ENCODE assay signal across 1 cellular context in genomic region chr17:41687828-41688640, GRCh38.
TF ChIP-seq lines count a peak whose summit lies in the region.

No MANE protein-coding gene starts in this region.

TF ChIP-seq in HepG2, 621 proteins besides CTCF, POLR2A, EP300 and RAD21 (continued from another document and continues in another):
- TF ChIP-seq ZNF205 (CRISPR knock-in tag; IDR thresholded peaks at IDR 0.05) (no peak), KAT7 (CRISPR knock-in tag; IDR thresholded peaks at IDR 0.05; ENCODE audit: borderline replicate concordance) (no peak), ZMYM3 (CRISPR knock-in tag; IDR thresholded peaks at IDR 0.05) (no peak), POGZ (CRISPR knock-in tag; IDR thresholded peaks at IDR 0.05) (no peak), ZNF619 (CRISPR knock-in tag; IDR thresholded peaks at IDR 0.05) (no peak), FOXA1 (IDR thresholded peaks at IDR 0.05) (no peak), FOXA1 (CRISPR knock-in tag; IDR thresholded peaks at IDR 0.05) (peak; percentile 12; the same call in 1 of the 2 replicates), ZNF234 (CRISPR knock-in tag; conservative IDR thresholded peaks at IDR 0.05) (no peak), KDM5B (CRISPR knock-in tag; IDR thresholded peaks at IDR 0.05; ENCODE audit: borderline replicate concordance) (no peak), NFATC3 (CRISPR knock-in tag; IDR thresholded peaks at IDR 0.05) (no peak), PHF5A (CRISPR knock-in tag; IDR thresholded peaks at IDR 0.05; ENCODE audit: low read depth, unreplicated experiment) (no peak), ARNTL (CRISPR knock-in tag; IDR thresholded peaks at IDR 0.05) (no peak), ZNF605 (CRISPR knock-in tag; IDR thresholded peaks at IDR 0.05) (no peak), TEAD2 (CRISPR knock-in tag; IDR thresholded peaks at IDR 0.05) (no peak), ZHX1 (CRISPR knock-in tag; IDR thresholded peaks at IDR 0.05; ENCODE audit: low read depth) (no peak), NR2F2 (IDR thresholded peaks at IDR 0.05; ENCODE audit: borderline replicate concordance, low read depth) (no peak), ZFP36L1 (CRISPR knock-in tag; IDR thresholded peaks at IDR 0.05) (no peak), TEF (CRISPR knock-in tag; IDR thresholded peaks at IDR 0.05) (0 out of 2 replicates have a peak, but pooled peaks have one; percentile 47), GMEB1 (CRISPR knock-in tag; IDR thresholded peaks at IDR 0.05; ENCODE audit: borderline replicate concordance) (no peak), KLF9 (CRISPR knock-in tag; IDR thresholded peaks at IDR 0.05; ENCODE audit: low read depth) (no peak), AGO1 (IDR thresholded peaks at IDR 0.05; ENCODE audit: low read depth, low read length, poor library complexity, severe bottlenecking) (no peak), FOXK1 (CRISPR knock-in tag; IDR thresholded peaks at IDR 0.05; ENCODE audit: borderline replicate concordance, low read depth) (peak; percentile 20; the same call in 1 of the 2 replicates), RNF2 (conservative IDR thresholded peaks at IDR 0.05; ENCODE audit: low read depth) (no peak), ATF6 (CRISPR knock-in tag; conservative IDR thresholded peaks at IDR 0.05) (0 out of 2 replicates have a peak, but pooled peaks have one; percentile 16), RFX1 (IDR thresholded peaks at IDR 0.05) (no peak), ZNF451 (CRISPR knock-in tag; IDR thresholded peaks at IDR 0.05) (no peak), NFYC (CRISPR knock-in tag; IDR thresholded peaks at IDR 0.05) (no peak), LRRFIP1 (CRISPR knock-in tag; conservative IDR thresholded peaks at IDR 0.05) (no peak), NBN (conservative IDR thresholded peaks at IDR 0.05) (no peak), ZNF432 (CRISPR knock-in tag; IDR thresholded peaks at IDR 0.05; ENCODE audit: borderline replicate concordance) (no peak), ZNF598 (CRISPR knock-in tag; IDR thresholded peaks at IDR 0.05; ENCODE audit: borderline replicate concordance) (no peak), SRF (IDR thresholded peaks at IDR 0.05; ENCODE audit: low read depth, low read length) (no peak), SIX4 (CRISPR knock-in tag; IDR thresholded peaks at IDR 0.05) (no peak), DMAP1 (CRISPR knock-in tag; IDR thresholded peaks at IDR 0.05) (no peak), ZBTB21 (CRISPR knock-in tag; IDR thresholded peaks at IDR 0.05) (no peak), ZNF460 (CRISPR knock-in tag; IDR thresholded peaks at IDR 0.05; ENCODE audit: borderline replicate concordance) (no peak), ZHX2 (IDR thresholded peaks at IDR 0.05; ENCODE audit: low read depth) (no peak), ZHX2 (CRISPR knock-in tag; IDR thresholded peaks at IDR 0.05; ENCODE audit: borderline replicate concordance) (no peak), ATF1 (CRISPR knock-in tag; IDR thresholded peaks at IDR 0.05) (no peak)
- TF ChIP-seq, protein P1, sequence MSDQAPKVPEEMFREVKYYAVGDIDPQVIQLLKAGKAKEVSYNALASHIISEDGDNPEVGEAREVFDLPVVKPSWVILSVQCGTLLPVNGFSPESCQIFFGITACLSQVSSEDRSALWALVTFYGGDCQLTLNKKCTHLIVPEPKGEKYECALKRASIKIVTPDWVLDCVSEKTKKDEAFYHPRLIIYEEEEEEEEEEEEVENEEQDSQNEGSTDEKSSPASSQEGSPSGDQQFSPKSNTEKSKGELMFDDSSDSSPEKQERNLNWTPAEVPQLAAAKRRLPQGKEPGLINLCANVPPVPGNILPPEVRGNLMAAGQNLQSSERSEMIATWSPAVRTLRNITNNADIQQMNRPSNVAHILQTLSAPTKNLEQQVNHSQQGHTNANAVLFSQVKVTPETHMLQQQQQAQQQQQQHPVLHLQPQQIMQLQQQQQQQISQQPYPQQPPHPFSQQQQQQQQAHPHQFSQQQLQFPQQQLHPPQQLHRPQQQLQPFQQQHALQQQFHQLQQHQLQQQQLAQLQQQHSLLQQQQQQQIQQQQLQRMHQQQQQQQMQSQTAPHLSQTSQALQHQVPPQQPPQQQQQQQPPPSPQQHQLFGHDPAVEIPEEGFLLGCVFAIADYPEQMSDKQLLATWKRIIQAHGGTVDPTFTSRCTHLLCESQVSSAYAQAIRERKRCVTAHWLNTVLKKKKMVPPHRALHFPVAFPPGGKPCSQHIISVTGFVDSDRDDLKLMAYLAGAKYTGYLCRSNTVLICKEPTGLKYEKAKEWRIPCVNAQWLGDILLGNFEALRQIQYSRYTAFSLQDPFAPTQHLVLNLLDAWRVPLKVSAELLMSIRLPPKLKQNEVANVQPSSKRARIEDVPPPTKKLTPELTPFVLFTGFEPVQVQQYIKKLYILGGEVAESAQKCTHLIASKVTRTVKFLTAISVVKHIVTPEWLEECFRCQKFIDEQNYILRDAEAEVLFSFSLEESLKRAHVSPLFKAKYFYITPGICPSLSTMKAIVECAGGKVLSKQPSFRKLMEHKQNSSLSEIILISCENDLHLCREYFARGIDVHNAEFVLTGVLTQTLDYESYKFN (CRISPR knock-in tag; conservative IDR thresholded peaks at IDR 0.05) = no peak
- TF ChIP-seq, protein P2, sequence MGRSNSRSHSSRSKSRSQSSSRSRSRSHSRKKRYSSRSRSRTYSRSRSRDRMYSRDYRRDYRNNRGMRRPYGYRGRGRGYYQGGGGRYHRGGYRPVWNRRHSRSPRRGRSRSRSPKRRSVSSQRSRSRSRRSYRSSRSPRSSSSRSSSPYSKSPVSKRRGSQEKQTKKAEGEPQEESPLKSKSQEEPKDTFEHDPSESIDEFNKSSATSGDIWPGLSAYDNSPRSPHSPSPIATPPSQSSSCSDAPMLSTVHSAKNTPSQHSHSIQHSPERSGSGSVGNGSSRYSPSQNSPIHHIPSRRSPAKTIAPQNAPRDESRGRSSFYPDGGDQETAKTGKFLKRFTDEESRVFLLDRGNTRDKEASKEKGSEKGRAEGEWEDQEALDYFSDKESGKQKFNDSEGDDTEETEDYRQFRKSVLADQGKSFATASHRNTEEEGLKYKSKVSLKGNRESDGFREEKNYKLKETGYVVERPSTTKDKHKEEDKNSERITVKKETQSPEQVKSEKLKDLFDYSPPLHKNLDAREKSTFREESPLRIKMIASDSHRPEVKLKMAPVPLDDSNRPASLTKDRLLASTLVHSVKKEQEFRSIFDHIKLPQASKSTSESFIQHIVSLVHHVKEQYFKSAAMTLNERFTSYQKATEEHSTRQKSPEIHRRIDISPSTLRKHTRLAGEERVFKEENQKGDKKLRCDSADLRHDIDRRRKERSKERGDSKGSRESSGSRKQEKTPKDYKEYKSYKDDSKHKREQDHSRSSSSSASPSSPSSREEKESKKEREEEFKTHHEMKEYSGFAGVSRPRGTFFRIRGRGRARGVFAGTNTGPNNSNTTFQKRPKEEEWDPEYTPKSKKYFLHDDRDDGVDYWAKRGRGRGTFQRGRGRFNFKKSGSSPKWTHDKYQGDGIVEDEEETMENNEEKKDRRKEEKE (IDR thresholded peaks at IDR 0.05) = no peak
